21 cellular contexts compared by ENCODE assay signal in genomic region chr2:62142054-62142453, GRCh38. TPM values are rescaled to one million over a fixed set of nuclear protein-coding genes. Genes with fewer than 3 reads are reported as not detected.
DNase-seq lines count a peak whose midpoint lies in the region; ATAC-seq, FAIRE-seq and TF ChIP-seq lines count a peak whose summit lies in the region.
"Had no signal": no experiment of that assay in that cellular context is flagged by ENCODE, and none has a peak within 500 bp of the region (broad histone marks: within the 10 kb centered on the region; RNA-seq: fewer than 3 reads in every experiment).

No MANE protein-coding gene starts in this region.

- no peaks in the 10 kb centered on the region for H3K27me3 ChIP-seq in PC-3 (ENCODE audit: low read length)
- H3K27me3 ChIP-seq: colonic mucosa, esophagus squamous epithelium, tibial nerve had no signal

- H3K9me3 ChIP-seq in OCI-LY7 (ENCODE audit: low read length) (no peaks in the 10 kb centered on the region), mucosa of descending colon (no peaks in the 10 kb centered on the region), PC-3 (ENCODE audit: low read length) (no peaks in the 10 kb centered on the region)
- H3K9me3 ChIP-seq: colonic mucosa, esophagus squamous epithelium, tibial nerve had no signal

- CTCF ChIA-PET in OCI-LY7 (lab: Charles Lee; ENCODE audit: unreplicated experiment) = no interaction called here
- CTCF ChIA-PET in PC-3 (lab: Charles Lee) = no interaction called here

- peak overlapping the region; percentile 59 for H3K4me2 ChIP-seq in OCI-LY7 (ENCODE audit: low read length)
- no peak overlapping the region for H3K4me2 ChIP-seq in PC-3 (ENCODE audit: low read length)

- BruUV-seq in OCI-LY7 (replicated peaks; lab: Mats Ljungman, UMichigan) = no TSS peak
- no TSS peak for BruUV-seq in PC-3 (replicated peaks; lab: Mats Ljungman, UMichigan)

- H2AFZ ChIP-seq in OCI-LY7 (ENCODE audit: low read length) = peak overlapping the region; percentile 55; the same call in 1 of the 2 replicates
- no peak overlapping the region for H2AFZ ChIP-seq in PC-3 (ENCODE audit: low read length)

- FAIRE-seq in GM19239 (lab: Jason Lieb, UNC) = peak; percentile 82

- no peaks in the 10 kb centered on the region for H4K20me1 ChIP-seq in OCI-LY7 (ENCODE audit: insufficient read depth, low read length)
- H4K20me1 ChIP-seq in PC-3 (ENCODE audit: low read length) = no peaks in the 10 kb centered on the region

- H3K36me3 ChIP-seq in OCI-LY7 (ENCODE audit: insufficient read depth, low read length) (no peaks in the 10 kb centered on the region), mucosa of descending colon (ENCODE audit: low read depth) (no peaks in the 10 kb centered on the region), PC-3 (ENCODE audit: low read depth, low read length) (no peaks in the 10 kb centered on the region)
- H3K36me3 ChIP-seq: colonic mucosa, tibial nerve had no signal

- peak; percentile 82 for DNase-seq in GM12865 (ENCODE audit: low read depth)
- no peak for DNase-seq in GM19239 (ENCODE audit: insufficient read length, low spot score)
- DNase-seq in OCI-LY7 (ENCODE audit: low spot score) = peak; percentile 82
- DNase-seq in caudate nucleus (lab: John Stamatoyannopoulos, UW) = no peak
- DNase-seq in mucosa of descending colon = no peak
- no peak for DNase-seq in PC-3
- DNase-seq: amygdala; colonic mucosa; DMS53; esophagus squamous epithelium; HFFc6; hippocampal formation; left cardiac atrium; naive thymus-derived CD4-positive, alpha-beta T cell; NCI-H2029; NCI-H526; T-helper 9 cell had no signal

- no peak overlapping the region for H3K9ac ChIP-seq in PC-3 (ENCODE audit: low read length)
- H3K9ac ChIP-seq: KMS-11 had no signal

- no peak overlapping the region for H3K4me3 ChIP-seq in GM12865 (ENCODE audit: low read depth, low read length)
- peak overlapping the region; percentile 10 for H3K4me3 ChIP-seq in OCI-LY7 (ENCODE audit: low read depth, low read length, poor library complexity, severe bottlenecking)
- H3K4me3 ChIP-seq in mucosa of descending colon = no peak overlapping the region
- no peak overlapping the region for H3K4me3 ChIP-seq in PC-3 (ENCODE audit: low read length)
- H3K4me3 ChIP-seq: colonic mucosa, esophagus squamous epithelium, tibial nerve had no signal

- POLR2A ChIA-PET in OCI-LY7 (lab: Charles Lee) = interaction anchor here (0.9 to 1.5 kb wide), 4 partner anchors 11 to 36 kb away, joined by 3 to 4 read pairs (median 3); no protein-coding TSS in a partner anchor
- POLR2A ChIA-PET in PC-3 (lab: Charles Lee; ENCODE audit: unreplicated experiment) = no interaction called here

- peaks cover 96% of the 10 kb centered on the region for H3K4me1 ChIP-seq in OCI-LY7 (ENCODE audit: insufficient read depth, low read length, poor library complexity, severe bottlenecking)
- H3K4me1 ChIP-seq in mucosa of descending colon (ENCODE audit: low read depth) = no peaks in the 10 kb centered on the region
- no peaks in the 10 kb centered on the region for H3K4me1 ChIP-seq in PC-3 (ENCODE audit: insufficient read depth, low read length)
- H3K4me1 ChIP-seq: colonic mucosa, esophagus squamous epithelium, tibial nerve had no signal

- H3K27ac ChIP-seq in OCI-LY7 (ENCODE audit: low read depth, low read length, poor library complexity, severe bottlenecking) (peak overlapping the region; percentile 89), caudate nucleus (ENCODE audit: low read depth, low read length) (no peak overlapping the region), PC-3 (ENCODE audit: low read length) (no peak overlapping the region)
- H3K27ac ChIP-seq: colonic mucosa, esophagus squamous epithelium, KMS-11, tibial nerve had no signal

- H3K9me2 ChIP-seq in OCI-LY7 (ENCODE audit: insufficient read depth, low read length) = no peaks in the 10 kb centered on the region
- no peaks in the 10 kb centered on the region for H3K9me2 ChIP-seq in PC-3 (replicated peaks; ENCODE audit: low read length)

- intact Hi-C loops in OCI-LY7 (cut with micrococcal nuclease; ENCODE audit: unreplicated experiment) (loop anchor here (5.0 kb wide), 1 partner anchor 105 kb away; no protein-coding TSS in a partner anchor), mucosa of descending colon (cut with DNase I, micrococcal nuclease) (no loop called here), PC-3 (cut with micrococcal nuclease) (no loop called here)

- ATAC-seq in HG03103 (IDR thresholded peaks at IDR 0.05; ENCODE audit: low read depth, unreplicated experiment) = peak; percentile 45
- ATAC-seq in HG03432 (IDR thresholded peaks at IDR 0.05; ENCODE audit: unreplicated experiment) = no peak
- ATAC-seq in mucosa of descending colon = no peak
- ATAC-seq in PC-3 = no peak
- ATAC-seq: naive thymus-derived CD4-positive, alpha-beta T cell had no signal

- TF ChIP-seq CTCF in GM12865 (IDR thresholded peaks at IDR 0.05; ENCODE audit: insufficient read depth, low read depth, low read length, missing control alignments) = no peak
- no peak for TF ChIP-seq CTCF in OCI-LY7 (conservative IDR thresholded peaks at IDR 0.05; ENCODE audit: low read length)
- no peak for TF ChIP-seq CTCF in mucosa of descending colon (IDR thresholded peaks at IDR 0.05)
- TF ChIP-seq CTCF in PC-3 (conservative IDR thresholded peaks at IDR 0.05; ENCODE audit: low read depth, low read length) = no peak

- no peaks in the 10 kb centered on the region for H3F3A ChIP-seq in PC-3 (ENCODE audit: low read length, unreplicated experiment)

- H3K79me2 ChIP-seq in OCI-LY7 (ENCODE audit: insufficient read depth, low read depth, low read length) = no peaks in the 10 kb centered on the region
- H3K79me2 ChIP-seq in PC-3 (ENCODE audit: low read length) = no peaks in the 10 kb centered on the region

RNA-seq across cellular contexts. Expression of gene B3GNT2, which starts 53.9 kb away (rescaled TPM):
- total RNA-seq in OCI-LY7 (2014; rRNA removed; shearing (Covaris generic)) = 63.0 and 65.8 TPM in 2 replicates
- total RNA-seq in OCI-LY7 (2022) (47.9 and 51.1 TPM in 2 replicates), mucosa of descending colon (10 to 100 TPM; 27.1 to 44.6 (median 30.0) TPM), PC-3 (2014; rRNA removed) (14.5 and 18.0 TPM in 2 replicates)

Comparison
In these comparisons a context has a peak if more than half of its experiments do, and no peak if none do; other contexts are left out.
1. DNase-seq: peak in GM12865 (single experiment) and OCI-LY7 (single experiment); none in GM19239 (single experiment), caudate nucleus (0 of 61), mucosa of descending colon (0 of 3) and PC-3 (single experiment).